ENCODE assay signal across 9 cellular contexts in genomic region chr4:140790765-140791164, GRCh38. TPM values are rescaled to one million over a fixed set of nuclear protein-coding genes. Genes with fewer than 3 reads are reported as not detected.
DNase-seq lines count a peak whose midpoint lies in the region; ATAC-seq, FAIRE-seq and TF ChIP-seq lines count a peak whose summit lies in the region.
"Had no signal": no experiment of that assay in that cellular context is flagged by ENCODE, and none has a peak within 500 bp of the region (broad histone marks: within the 10 kb centered on the region; RNA-seq: fewer than 3 reads in every experiment).

No MANE protein-coding gene starts in this region.

- H3K4me1 ChIP-seq in small intestine (ENCODE audit: control insufficient read depth in 2 of 2, insufficient read depth in 1 of 2, low read depth in 1 of 2, low read length in 1 of 2) (no peaks in the 10 kb centered on the region), sigmoid colon (no peaks in the 10 kb centered on the region)

- FAIRE-seq in small intestine (lab: Jason Lieb, UNC): no peak

- DNase-seq in NAMALWA (ENCODE audit: low spot score) (peak; percentile 94), left colon (peak; percentile 29 to 45), NCI-H82 treated with DMSO at 0.1 percent for 48 hours (lab: John Stamatoyannopoulos, UW; ENCODE audit: unreplicated experiment) (no peak), small intestine (no peak), sigmoid colon (no peak)
- no peak for DNase-seq in activated CD8-positive, alpha-beta memory T cell treated with anti-CD3 and anti-CD28 coated beads, Interleukin-2, amount 50 U/mL, for 4 hours
- DNase-seq: activated naive CD8-positive, alpha-beta T cell treated with anti-CD3 and anti-CD28 coated beads, Interleukin-2, amount 10 ng/mL, durations not matched to agents 7 days and 5 days had no signal

- TF ChIP-seq EP300 in sigmoid colon (IDR thresholded peaks at IDR 0.05): no peak

- H3K9me3 ChIP-seq in small intestine (ENCODE audit: control insufficient read depth, low read depth): no peaks in the 10 kb centered on the region
- peaks cover 0 to 4% (median 1%) of the 10 kb centered on the region in 4 donors for H3K9me3 ChIP-seq in sigmoid colon

- TF ChIP-seq POLR2A in sigmoid colon (IDR thresholded peaks at IDR 0.05): no peak

- ATAC-seq in GM18502 (IDR thresholded peaks at IDR 0.05; ENCODE audit: poor library complexity, unreplicated experiment) (peak; percentile 96), HG02588 (IDR thresholded peaks at IDR 0.05; ENCODE audit: unreplicated experiment) (peak; percentile 91), left colon (peak; percentile 37)

- WGBS in small intestine, 3 donors: 83 to 89% (median 85%) methylated on average over 3 of the region's 3 CpGs
- WGBS in sigmoid colon, 2 donors: 55 to 80% methylated on average over 3 of the region's 3 CpGs

- H3K4me3 ChIP-seq in small intestine (ENCODE audit: low read depth in 1 of 2, low read length in 2 of 2) (no peak overlapping the region), sigmoid colon (no peak overlapping the region)

- TF ChIP-seq CTCF in sigmoid colon (IDR thresholded peaks at IDR 0.05): no peak

- H3K36me3 ChIP-seq in small intestine (ENCODE audit: control insufficient read depth in 2 of 2, insufficient read depth in 2 of 2, low read length in 2 of 2): no peaks in the 10 kb centered on the region
- H3K36me3 ChIP-seq in sigmoid colon: no peaks in the 10 kb centered on the region

- H3K27ac ChIP-seq in small intestine (ENCODE audit: low read depth in 1 of 2, low read length in 1 of 2): peak overlapping the region in 1 of 2 donors; percentile 85
- peak overlapping the region in 2 of 4 donors; percentile 36 to 39 for H3K27ac ChIP-seq in sigmoid colon

- H3K27me3 ChIP-seq in small intestine (ENCODE audit: control insufficient read depth in 2 of 2, insufficient read depth in 2 of 2, low read length in 2 of 2) (no peaks in the 10 kb centered on the region), sigmoid colon (no peaks in the 10 kb centered on the region)

- intact Hi-C loops in left colon (cut with DNase I, micrococcal nuclease): no loop called here
- intact Hi-C loops in sigmoid colon (cut with DNase I): no loop called here

RNA-seq across cellular contexts. Expression of gene TBC1D9, which starts 34.6 kb away (rescaled TPM):
- 10 to 100 TPM; 10.7 to 20.5 TPM for total RNA-seq in left colon
- polyA plus RNA-seq in small intestine: 10 to 100 TPM in 2 of 3 donors, 1 to 10 TPM in 1; 6.8 to 11.4 (median 10.1) TPM
- total RNA-seq in sigmoid colon: 10 to 100 TPM in 1 of 4 donors, 1 to 10 TPM in 3; 7.9 to 10.2 (median 9.6) TPM
- polyA plus RNA-seq in sigmoid colon: 1 to 10 TPM; 5.4 to 8.2 (median 8.1) TPM

Comparison
In these comparisons a context has a peak if more than half of its experiments do, and no peak if none do; other contexts are left out.
1. ATAC-seq: peak in every context shown above with its lines; median percentile 96 in GM18502; 91 in HG02588; 37 in left colon.
2. DNase-seq: peak in NAMALWA (single experiment) and left colon (2 of 2); none in NCI-H82 treated with DMSO at 0.1 percent for 48 hours (single experiment), activated CD8-positive, alpha-beta memory T cell treated with anti-CD3 and anti-CD28 coated beads, Interleukin-2, amount 50 U/mL, for 4 hours (single experiment), small intestine (single experiment) and sigmoid colon (single experiment).